In genomic region chr22:36017661-36018091, GRCh38 we compare ENCODE assay signal across 10 cellular contexts. TPM values are rescaled to one million over a fixed set of nuclear protein-coding genes. Genes with fewer than 3 reads are reported as not detected.
DNase-seq lines count a peak whose midpoint lies in the region; ATAC-seq and TF ChIP-seq lines count a peak whose summit lies in the region.
"Had no signal": no experiment of that assay in that cellular context is flagged by ENCODE, and none has a peak within 500 bp of the region (broad histone marks: within the 10 kb centered on the region; RNA-seq: fewer than 3 reads in every experiment).

No MANE protein-coding gene starts in this region.

- H3K27ac Mint-ChIP-seq in activated B cell treated with CpG ODN at 0.5 μM for 24 hours: peak overlapping the region; percentile 46

- H3K36me3 ChIP-seq in uterus: no peaks in the 10 kb centered on the region
- H3K36me3 ChIP-seq: tibial nerve had no signal

- H3K4me1 ChIP-seq in uterus: peaks cover 7 to 25% of the 10 kb centered on the region in 2 donors

- H3K9me3 ChIP-seq in uterus: no peaks in the 10 kb centered on the region
- H3K9me3 ChIP-seq: tibial nerve had no signal

- H3K27ac ChIP-seq in uterus: peak overlapping the region in 1 of 2 donors; percentile 12

- POLR2A ChIA-PET in activated B cell treated with CpG ODN at 0.5 μM for 24 hours (lab: Charles Lee): interaction anchor here (0.8 to 1.4 kb wide), 2 partner anchors 9 to 25 kb away, joined by 3 to 4 read pairs; no protein-coding TSS in a partner anchor

- peaks cover 24% of the 10 kb centered on the region for H3K4me1 Mint-ChIP-seq in activated B cell treated with CpG ODN at 0.5 μM for 24 hours

- TF ChIP-seq CTCF in activated B cell treated with CpG ODN at 0.5 μM for 24 hours (IDR thresholded peaks at IDR 0.05): no peak
- TF ChIP-seq CTCF in uterus (IDR thresholded peaks at IDR 0.05): no peak

- no peaks in the 10 kb centered on the region for H3K36me3 Mint-ChIP-seq in activated B cell treated with CpG ODN at 0.5 μM for 24 hours (ENCODE audit: low read depth)

- peaks cover 68% of the 10 kb centered on the region for H3K27me3 Mint-ChIP-seq in activated B cell treated with CpG ODN at 0.5 μM for 24 hours

- TF ChIP-seq POLR2A in uterus (IDR thresholded peaks at IDR 0.05): no peak

- CTCF ChIA-PET in activated B cell treated with CpG ODN at 0.5 μM for 24 hours (lab: Charles Lee): no interaction called here

- DNase-seq in DMS53 (lab: John Stamatoyannopoulos, UW) (peak; percentile 1), DMS53 treated with DMSO at 0.1 percent for 48 hours (lab: John Stamatoyannopoulos, UW; ENCODE audit: unreplicated experiment) (no peak), NCI-H2196 (lab: John Stamatoyannopoulos, UW; ENCODE audit: unreplicated experiment) (peak; percentile 13), activated B cell treated with CpG ODN at 0.5 μM for 24 hours (no peak), sciatic nerve (ENCODE audit: low spot score) (no peak), globus pallidus (ENCODE audit: low spot score) (no peak), uterus (no peak)
- DNase-seq: activated CD8-positive, alpha-beta memory T cell treated with anti-CD3 and anti-CD28 coated beads for 24 hours had no signal

- H3K27me3 ChIP-seq in uterus: no peaks in the 10 kb centered on the region
- H3K27me3 ChIP-seq: tibial nerve had no signal

- intact Hi-C loops in activated B cell treated with CpG ODN at 0.5 μM for 24 hours (cut with micrococcal nuclease): loop anchor here (2.0 kb wide), 1 partner anchor 267 kb away; no protein-coding TSS in a partner anchor
- intact Hi-C loops in sciatic nerve (cut with DNase I): no loop called here
- intact Hi-C loops in uterus (cut with DNase I; ENCODE audit: low total_unique reads): no loop called here

- H3K4me3 Mint-ChIP-seq in activated B cell treated with CpG ODN at 0.5 μM for 24 hours: peak overlapping the region; percentile 26

- no peaks in the 10 kb centered on the region for H3K9me3 Mint-ChIP-seq in activated B cell treated with CpG ODN at 0.5 μM for 24 hours

- ATAC-seq in activated B cell treated with CpG ODN at 0.5 μM for 24 hours (ENCODE audit: low read depth) (peak; percentile 95), sciatic nerve (peak; percentile 44), GM19035 (IDR thresholded peaks at IDR 0.05; ENCODE audit: unreplicated experiment) (no peak)

- no peak overlapping the region for H3K4me3 ChIP-seq in uterus
- H3K4me3 ChIP-seq: tibial nerve had no signal

RNA-seq across cellular contexts. Expression of gene RBFOX2, which starts 10.9 kb away (rescaled TPM):
- total RNA-seq in activated B cell treated with CpG ODN at 0.5 μM for 24 hours (not detected in 2 replicates), sciatic nerve (77.7 TPM), uterus (100 to 1,000 TPM in 2 of 4 donors, 10 to 100 TPM in 2; 81.0 to 311 (median 147) TPM)

Comparison
In these comparisons a context has a peak if more than half of its experiments do, and no peak if none do; other contexts are left out.
1. DNase-seq: peak in DMS53 (single experiment) and NCI-H2196 (single experiment); none in DMS53 treated with DMSO at 0.1 percent for 48 hours (single experiment), activated B cell treated with CpG ODN at 0.5 μM for 24 hours (single experiment), sciatic nerve (single experiment), globus pallidus (single experiment) and uterus (0 of 2).
2. RNA of gene RBFOX2, which starts 10.9 kb away (total RNA-seq): 81.0 to 311 TPM in uterus and 77.7 TPM in sciatic nerve (single experiment); not detected in activated B cell treated with CpG ODN at 0.5 μM for 24 hours; every median in the first group is over 10 times any median in the second.